Comparison of ENCODE assay signal across 8 cellular contexts in genomic region chr2:199463708-199464613, GRCh38. TPM values are rescaled to one million over a fixed set of nuclear protein-coding genes. Genes with fewer than 3 reads are reported as not detected.
DNase-seq lines count a peak whose midpoint lies in the region; ATAC-seq and TF ChIP-seq lines count a peak whose summit lies in the region.

No MANE protein-coding gene starts in this region.

- peaks cover 9% of the 10 kb centered on the region for H3K36me3 Mint-ChIP-seq in stimulated activated naive CD8-positive, alpha-beta T cell treated with anti-CD3 and anti-CD28 coated beads, Interleukin-15, Interleukin-2, amounts not matched to agents 100 ng/mL and 50 ng/mL, for 24 hours (ENCODE audit: low read depth)
- peaks cover 8% of the 10 kb centered on the region for H3K36me3 Mint-ChIP-seq in central memory CD8-positive, alpha-beta T cell (ENCODE audit: insufficient read depth)

- no peak for TF ChIP-seq CTCF in mucosa of descending colon (IDR thresholded peaks at IDR 0.05)

- no peak overlapping the region for H3K27ac Mint-ChIP-seq in stimulated activated naive CD8-positive, alpha-beta T cell treated with anti-CD3 and anti-CD28 coated beads, Interleukin-15, Interleukin-2, amounts not matched to agents 100 ng/mL and 50 ng/mL, for 24 hours
- H3K27ac Mint-ChIP-seq in central memory CD8-positive, alpha-beta T cell (ENCODE audit: low read depth): no peak overlapping the region

- DNase-seq in stimulated activated naive CD8-positive, alpha-beta T cell treated with anti-CD3 and anti-CD28 coated beads, Interleukin-15, Interleukin-2, amounts not matched to agents 100 U/mL and 50 U/mL, for 24 hours: no peak
- no peak for DNase-seq in central memory CD8-positive, alpha-beta T cell (ENCODE audit: low spot score in 2 of 2)
- DNase-seq in mucosa of descending colon (peak; percentile 55 to 79 (median 68)), NCI-H526 (lab: John Stamatoyannopoulos, UW) (no peak), SIG-M5 (lab: John Stamatoyannopoulos, UW) (no peak)

- H3K9me3 ChIP-seq in mucosa of descending colon: no peaks in the 10 kb centered on the region

- peaks cover 17% of the 10 kb centered on the region for H3K4me1 Mint-ChIP-seq in stimulated activated naive CD8-positive, alpha-beta T cell treated with anti-CD3 and anti-CD28 coated beads, Interleukin-15, Interleukin-2, amounts not matched to agents 100 ng/mL and 50 ng/mL, for 24 hours (ENCODE audit: low read depth)
- peaks cover 15% of the 10 kb centered on the region for H3K4me1 Mint-ChIP-seq in central memory CD8-positive, alpha-beta T cell

- H3K9me3 Mint-ChIP-seq in stimulated activated naive CD8-positive, alpha-beta T cell treated with anti-CD3 and anti-CD28 coated beads, Interleukin-15, Interleukin-2, amounts not matched to agents 100 ng/mL and 50 ng/mL, for 24 hours: peaks cover 5% of the 10 kb centered on the region
- no peaks in the 10 kb centered on the region for H3K9me3 Mint-ChIP-seq in central memory CD8-positive, alpha-beta T cell

- H3K36me3 ChIP-seq in mucosa of descending colon (ENCODE audit: low read depth): no peaks in the 10 kb centered on the region

- H3K4me1 ChIP-seq in mucosa of descending colon (ENCODE audit: low read depth): peaks cover 24% of the 10 kb centered on the region

- peak overlapping the region; percentile 49 for H3K4me3 ChIP-seq in mucosa of descending colon

- intact Hi-C loops in mucosa of descending colon (cut with DNase I, micrococcal nuclease): loop anchor here in 1 of 2 donors (10.0 kb wide), 1 partner anchor 1149 kb away; no protein-coding TSS in a partner anchor

- ATAC-seq in stimulated activated naive CD8-positive, alpha-beta T cell treated with anti-CD3 and anti-CD28 coated beads, Interleukin-15, Interleukin-2, amounts not matched to agents 100 U/mL and 50 U/mL, for 24 hours: no peak
- no peak for ATAC-seq in central memory CD8-positive, alpha-beta T cell (replicated peaks; ENCODE audit: extremely low read depth, poor library complexity, severe bottlenecking)
- ATAC-seq in mucosa of descending colon: peak; percentile 35
- no peak for ATAC-seq in HG03354 (IDR thresholded peaks at IDR 0.05; ENCODE audit: poor library complexity, severe bottlenecking, unreplicated experiment)
- no peak for ATAC-seq in GM19023 (IDR thresholded peaks at IDR 0.05; ENCODE audit: unreplicated experiment)

- H3K27me3 Mint-ChIP-seq in stimulated activated naive CD8-positive, alpha-beta T cell treated with anti-CD3 and anti-CD28 coated beads, Interleukin-15, Interleukin-2, amounts not matched to agents 100 ng/mL and 50 ng/mL, for 24 hours: peaks cover 71% of the 10 kb centered on the region
- H3K27me3 Mint-ChIP-seq in central memory CD8-positive, alpha-beta T cell: peaks cover 75% of the 10 kb centered on the region

- peak overlapping the region; percentile 23 for H3K4me3 Mint-ChIP-seq in stimulated activated naive CD8-positive, alpha-beta T cell treated with anti-CD3 and anti-CD28 coated beads, Interleukin-15, Interleukin-2, amounts not matched to agents 100 ng/mL and 50 ng/mL, for 24 hours
- peak overlapping the region; percentile 41 for H3K4me3 Mint-ChIP-seq in central memory CD8-positive, alpha-beta T cell

RNA-seq across cellular contexts. Expression of gene SATB2, which starts 6.2 kb away (rescaled TPM):
- 100 to 1,000 TPM; 125 to 328 (median 183) TPM for total RNA-seq in mucosa of descending colon

Comparison
In these comparisons a context has a peak if more than half of its experiments do, and no peak if none do; other contexts are left out.
1. DNase-seq: peak in mucosa of descending colon (3 of 3); none in stimulated activated naive CD8-positive, alpha-beta T cell treated with anti-CD3 and anti-CD28 coated beads, Interleukin-15, Interleukin-2, amounts not matched to agents 100 U/mL and 50 U/mL, for 24 hours (single experiment), central memory CD8-positive, alpha-beta T cell (0 of 2), NCI-H526 (0 of 2) and SIG-M5 (single experiment).